ENCODE assay signal across 32 cellular contexts in the genomic region with DNA sequence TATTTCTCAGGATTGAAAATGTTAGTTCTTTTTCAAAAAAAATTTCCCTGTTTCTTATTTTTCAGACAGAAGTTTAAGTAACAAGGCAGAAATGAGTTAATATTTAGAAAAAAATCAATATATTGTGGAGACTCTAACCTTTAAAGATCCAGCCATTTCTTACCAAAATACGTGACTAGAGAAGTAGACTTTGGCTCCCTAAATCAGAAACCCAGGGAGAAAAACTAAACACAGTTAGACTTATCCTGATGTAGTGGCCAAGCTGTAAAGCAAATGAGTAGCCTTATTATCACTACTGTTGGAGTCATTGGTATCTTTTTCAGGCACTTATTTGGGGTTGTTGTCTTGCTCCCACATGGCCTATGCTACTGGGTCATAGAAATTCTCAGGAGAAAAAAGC.
"Had no signal": no experiment of that assay in that cellular context is flagged by ENCODE, and none has a peak within 500 bp of the region (broad histone marks: within the 10 kb centered on the region; RNA-seq: fewer than 3 reads in every experiment).

No MANE protein-coding gene starts in this region.

- H3K4me1 ChIP-seq: parathyroid adenoma, prostate gland, spleen, thyroid gland, tibial nerve, upper lobe of left lung, vagina had no signal

- H3K4me3 ChIP-seq: ovary, prostate gland, skin epidermis, smooth muscle cell, spleen, thoracic aorta, thyroid gland, tibial nerve, upper lobe of left lung, vagina had no signal

- H3K27ac ChIP-seq: ovary, parathyroid adenoma, prostate gland, skin epidermis, spleen, thoracic aorta, thyroid gland, tibial nerve, upper lobe of left lung, vagina had no signal

- H3K4me3 Mint-ChIP-seq: naive B cell; naive thymus-derived CD8-positive, alpha-beta T cell; natural killer cell treated with Interleukin-12 subunit alpha and Interleukin-12 subunit beta and Interleukin-15 and Interleukin-18, amount 100 ng/mL, for 72 hours; nephron progenitor cell; neural crest cell; stimulated activated effector memory CD8-positive, alpha-beta T cell treated with anti-CD3 and anti-CD28 coated beads, Interleukin-12 subunit alpha, Interleukin-12 subunit beta, amount 100 ng/mL, for 72 hours; stimulated activated naive B cell treated with anti-CD40 and anti-IgM and Interleukin-4, amounts not matched to agents 10 μg/mL and 1 μg/mL and 100 μg/mL, for 72 hours; stimulated activated naive CD8-positive, alpha-beta T cell treated with anti-CD3 and anti-CD28 coated beads, Interleukin-15, amount 100 ng/mL, for 72 hours had no signal

- H3K27ac Mint-ChIP-seq: naive B cell; natural killer cell treated with Interleukin-12 subunit alpha and Interleukin-12 subunit beta and Interleukin-15 and Interleukin-18, amount 100 ng/mL, for 72 hours; nephron progenitor cell; stimulated activated effector memory CD8-positive, alpha-beta T cell treated with anti-CD3 and anti-CD28 coated beads, Interleukin-12 subunit alpha, Interleukin-12 subunit beta, amount 100 ng/mL, for 72 hours; stimulated activated naive B cell treated with anti-CD40 and anti-IgM and Interleukin-4, amounts not matched to agents 10 μg/mL and 1 μg/mL and 100 μg/mL, for 72 hours; stimulated activated naive CD8-positive, alpha-beta T cell treated with anti-CD3 and anti-CD28 coated beads, Interleukin-15, amount 100 ng/mL, for 72 hours had no signal

- H3K79me2 ChIP-seq: parathyroid adenoma had no signal

- H3K9ac ChIP-seq: parathyroid adenoma had no signal

- H3K27me3 ChIP-seq: ovary, spleen, thyroid gland, tibial nerve, upper lobe of left lung, vagina had no signal

- H3K36me3 ChIP-seq: ovary, prostate gland, spleen, thoracic aorta, thyroid gland, tibial nerve, upper lobe of left lung, vagina had no signal

- H3K36me3 Mint-ChIP-seq: naive B cell; naive thymus-derived CD8-positive, alpha-beta T cell; stimulated activated effector memory CD8-positive, alpha-beta T cell treated with anti-CD3 and anti-CD28 coated beads, Interleukin-12 subunit alpha, Interleukin-12 subunit beta, amount 100 ng/mL, for 72 hours; stimulated activated naive B cell treated with anti-CD40 and anti-IgM and Interleukin-4, amounts not matched to agents 10 μg/mL and 1 μg/mL and 100 μg/mL, for 72 hours had no signal

- H3K27me3 Mint-ChIP-seq: naive B cell; naive thymus-derived CD8-positive, alpha-beta T cell; natural killer cell treated with Interleukin-12 subunit alpha and Interleukin-12 subunit beta and Interleukin-15 and Interleukin-18, amount 100 ng/mL, for 72 hours; stimulated activated naive B cell treated with anti-CD40 and anti-IgM and Interleukin-4, amounts not matched to agents 10 μg/mL and 1 μg/mL and 100 μg/mL, for 72 hours; stimulated activated naive CD8-positive, alpha-beta T cell treated with anti-CD3 and anti-CD28 coated beads, Interleukin-15, amount 100 ng/mL, for 72 hours had no signal

- ATAC-seq: naive thymus-derived CD8-positive, alpha-beta T cell; natural killer cell treated with Interleukin-12 subunit alpha and Interleukin-12 subunit beta and Interleukin-15 and Interleukin-18, amount 100 ng/mL, for 72 hours; right cardiac atrium; sciatic nerve; stimulated activated effector memory CD8-positive, alpha-beta T cell treated with anti-CD3 and anti-CD28 coated beads, Interleukin-12 subunit alpha, Interleukin-12 subunit beta, amount 100 ng/mL, for 72 hours; stimulated activated naive B cell treated with anti-CD40 and anti-IgM and Interleukin-4, amounts not matched to agents 10 μg/mL and 1 μg/mL and 100 μg/mL, for 72 hours; stimulated activated naive CD8-positive, alpha-beta T cell treated with anti-CD3 and anti-CD28 coated beads, Interleukin-15, amount 100 ng/mL, for 72 hours; stimulated activated naive CD8-positive, alpha-beta T cell treated with anti-CD3 and anti-CD28 coated beads, Interleukin-15, Interleukin-2, amounts not matched to agents 100 U/mL and 50 U/mL, for 24 hours had no signal

- H3K4me1 Mint-ChIP-seq: naive B cell; naive thymus-derived CD8-positive, alpha-beta T cell; nephron progenitor cell; neural crest cell; stimulated activated effector memory CD8-positive, alpha-beta T cell treated with anti-CD3 and anti-CD28 coated beads, Interleukin-12 subunit alpha, Interleukin-12 subunit beta, amount 100 ng/mL, for 72 hours; stimulated activated naive B cell treated with anti-CD40 and anti-IgM and Interleukin-4, amounts not matched to agents 10 μg/mL and 1 μg/mL and 100 μg/mL, for 72 hours; stimulated activated naive CD8-positive, alpha-beta T cell treated with anti-CD3 and anti-CD28 coated beads, Interleukin-15, amount 100 ng/mL, for 72 hours had no signal

- FAIRE-seq: urothelium cell line had no signal

- H2AFZ ChIP-seq: parathyroid adenoma had no signal

- H3K4me2 ChIP-seq: smooth muscle cell had no signal

- H3K9me3 ChIP-seq: ovary, prostate gland, thoracic aorta, thyroid gland, tibial nerve, upper lobe of left lung, vagina had no signal

- DNase-seq: naive B cell; naive thymus-derived CD8-positive, alpha-beta T cell; nephron progenitor cell; occipital lobe; ovary; posterior cingulate gyrus; retina; right cardiac atrium; spleen; stimulated activated CD4-positive, alpha-beta T cell treated with anti-CD3 and anti-CD28 coated beads, Interleukin-12 subunit alpha, Interleukin-12 subunit beta, amount 100 ng/mL, for 4 hours; stimulated activated CD4-positive, alpha-beta T cell treated with anti-CD3 and anti-CD28 coated beads, Interleukin-1b, Interleukin-23, amount 100 ng/mL, for 48 hours; stimulated activated CD4-positive, alpha-beta T cell treated with anti-CD3 and anti-CD28 coated beads, Interleukin-4, amount 100 ng/mL, for 1 hour; stimulated activated CD4-positive, alpha-beta T cell treated with anti-CD3 and anti-CD28 coated beads, Interleukin-4, amount 100 ng/mL, for 4 hours; stimulated activated naive B cell treated with anti-CD40 and anti-IgM and Interleukin-4, amounts not matched to agents 10 μg/mL and 1 μg/mL and 100 μg/mL, for 72 hours; stimulated activated naive CD8-positive, alpha-beta T cell treated with anti-CD3 and anti-CD28 coated beads, Interleukin-15, amount 100 ng/mL, for 72 hours; stimulated activated naive CD8-positive, alpha-beta T cell treated with anti-CD3 and anti-CD28 coated beads, Interleukin-15, Interleukin-2, amounts not matched to agents 100 U/mL and 50 U/mL, for 24 hours; substantia nigra; thyroid gland; trophoblast cell; upper lobe of left lung had no signal
